Comparison of ENCODE assay signal across 22 cellular contexts in the genomic region with DNA sequence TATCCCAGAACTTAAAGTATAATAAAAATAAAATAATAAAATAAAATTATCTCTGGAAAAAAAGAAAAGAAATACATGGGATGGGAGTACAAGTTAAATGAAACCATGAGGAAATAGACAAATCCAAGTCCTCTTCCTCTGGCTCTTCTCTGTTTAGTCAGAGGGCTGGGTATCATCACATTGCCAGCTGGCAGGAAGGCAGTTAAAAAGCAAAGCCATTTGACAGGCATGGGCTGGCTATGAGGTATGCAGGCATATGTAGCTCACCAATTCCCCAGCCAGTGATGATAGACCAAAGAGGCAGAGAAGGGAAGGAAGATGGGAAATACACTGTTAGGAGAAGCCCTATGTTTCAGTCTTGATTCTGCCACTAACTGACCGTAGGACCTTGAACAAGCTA. TPM values are rescaled to one million over a fixed set of nuclear protein-coding genes. Genes with fewer than 3 reads are reported as not detected.
"Had no signal": no experiment of that assay in that cellular context is flagged by ENCODE, and none has a peak within 500 bp of the region (broad histone marks: within the 10 kb centered on the region; RNA-seq: fewer than 3 reads in every experiment).

No MANE protein-coding gene starts in this region.

- ATAC-seq: activated naive CD4-positive, alpha-beta T cell treated with anti-CD3 and anti-CD28 coated beads, Interleukin-2, amount 50 U/mL, for 72 hours; activated naive CD8-positive, alpha-beta T cell treated with anti-CD3 and anti-CD28 coated beads, Interleukin-2, amount 50 U/mL, for 24 hours; activated T-cell treated with anti-CD3 and anti-CD28 coated beads, Interleukin-2, amount 50 U/mL, for 4 hours; body of pancreas had no signal

- H3K4me3 ChIP-seq: ascending aorta, body of pancreas, PC-9 had no signal

- DNase-seq: activated B cell treated with CpG ODN at 0.5 μM for 24 hours; activated CD4-positive, alpha-beta T cell treated with anti-CD3 and anti-CD28 coated beads for 1 hour; activated CD4-positive, alpha-beta T cell treated with anti-CD3 and anti-CD28 coated beads, Interleukin-2, amount 10 ng/mL, durations not matched to agents 24 days and 14 days; activated CD4-positive, alpha-beta T cell treated with anti-CD3 and anti-CD28 coated beads, Interleukin-2, amount 50 U/mL, for 48 hours; activated CD8-positive, alpha-beta memory T cell treated with anti-CD3 and anti-CD28 coated beads for 24 hours; activated effector memory CD4-positive, alpha-beta T cell treated with anti-CD3 and anti-CD28 coated beads, Interleukin-2, amount 50 U/mL, for 16 hours; activated naive CD4-positive, alpha-beta T cell treated with Interleukin-2 at 50 U/mL for 16 hours; activated naive CD8-positive, alpha-beta T cell treated with anti-CD3 and anti-CD28 coated beads, Interleukin-2, amount 50 U/mL, for 24 hours; activated T-cell treated with anti-CD3 and anti-CD28 coated beads, Interleukin-2, amount 50 U/mL, for 4 hours; amniotic stem cell; body of pancreas; NCI-H1048; NCI-H146; NCI-H187 treated with DMSO at 0.1 percent for 48 hours; NCI-H2081 treated with DMSO at 0.1 percent for 48 hours; NCI-H446 treated with DMSO at 0.1 percent for 48 hours; NCI-H69; PC-9; SHP77 treated with DMSO at 0.1 percent for 48 hours had no signal

- H3K4me1 ChIP-seq: body of pancreas had no signal

- H3K27me3 ChIP-seq: ascending aorta, body of pancreas had no signal

- H3K27ac ChIP-seq: ascending aorta, body of pancreas had no signal

- H2AFZ ChIP-seq: PC-9 had no signal

- H3K9me3 ChIP-seq: ascending aorta, body of pancreas had no signal

RNA-seq across cellular contexts. Expression of gene LYVE1, which starts 6.5 kb away (rescaled TPM):
- total RNA-seq: activated B cell treated with CpG ODN at 0.5 μM for 24 hours; activated CD4-positive, alpha-beta T cell treated with anti-CD3 and anti-CD28 coated beads, Interleukin-2, amount 10 ng/mL, durations not matched to agents 24 days and 14 days; activated naive CD4-positive, alpha-beta T cell treated with anti-CD3 and anti-CD28 coated beads, Interleukin-2, amount 50 U/mL, for 72 hours; PC-9; SK-MEL-5 had no signal
